In genomic region chr2:68766378-68766845, GRCh38 we compare ENCODE assay signal across 9 cellular contexts. TPM values are rescaled to one million over a fixed set of nuclear protein-coding genes. Genes with fewer than 3 reads are reported as not detected.
DNase-seq lines count a peak whose midpoint lies in the region; ATAC-seq, FAIRE-seq and TF ChIP-seq lines count a peak whose summit lies in the region.
"Had no signal": no experiment of that assay in that cellular context is flagged by ENCODE, and none has a peak within 500 bp of the region (broad histone marks: within the 10 kb centered on the region; RNA-seq: fewer than 3 reads in every experiment).

No MANE protein-coding gene starts in this region.

- intact Hi-C loops in prostate gland (cut with DNase I): no loop called here

- H3K4ac ChIP-seq in H1 (replicated peaks; ENCODE audit: insufficient read length, low read depth, low read length): no peak overlapping the region
- no peak overlapping the region for H3K4ac ChIP-seq in H9 (ENCODE audit: low read depth, low read length)

- no peaks in the 10 kb centered on the region for H3K23me2 ChIP-seq in H1 (ENCODE audit: low read depth, low read length)
- H3K23me2 ChIP-seq in H9 (ENCODE audit: insufficient read length, low read depth, low read length, poor library complexity, severe bottlenecking): no peaks in the 10 kb centered on the region

- H3K9me3 ChIP-seq in BLaER1 treated with 17β-estradiol and CSF1 and Interleukin-3, amounts not matched to agents 10 nM and 100 nM (replicated peaks in 1 of 11): no peaks in the 10 kb centered on the region
- H3K9me3 ChIP-seq in H1 (ENCODE audit: insufficient read depth in 2 of 2, low read depth in 1 of 2, low read length in 1 of 2): no peaks in the 10 kb centered on the region
- no peaks in the 10 kb centered on the region for H3K9me3 ChIP-seq in prostate gland
- no peaks in the 10 kb centered on the region for H3K9me3 ChIP-seq in H9 (ENCODE audit: control insufficient read depth, low read depth, low read length)

- no peak overlapping the region for H3K4me3 Mint-ChIP-seq in osteocyte (ENCODE audit: unreplicated experiment)
- no peak overlapping the region for H3K4me3 Mint-ChIP-seq in H9

- H4K8ac ChIP-seq in H1 (ENCODE audit: extremely low read depth, insufficient read depth, low read length): no peak overlapping the region
- H4K8ac ChIP-seq in H9 (replicated peaks; ENCODE audit: insufficient read length, low read depth, low read length): no peak overlapping the region

- H3K36me3 Mint-ChIP-seq in osteocyte (ENCODE audit: unreplicated experiment) (no peaks in the 10 kb centered on the region), H9 (ENCODE audit: insufficient read depth in 1 of 3, low read depth in 3 of 3) (no peaks in the 10 kb centered on the region; a peak in 1 of 7 replicates)

- H2BK5ac ChIP-seq in H1 (ENCODE audit: low read depth, low read length) (no peak overlapping the region), H9 (ENCODE audit: insufficient read length, low read length) (no peak overlapping the region)

- H2BK120ac ChIP-seq in H1 (replicated peaks; ENCODE audit: low read depth, low read length) (no peak overlapping the region), H9 (ENCODE audit: low read depth, low read length, poor library complexity, severe bottlenecking) (no peak overlapping the region)

- TF ChIP-seq POLR2A in H1 (IDR thresholded peaks at IDR 0.05; ENCODE audit: control extremely low read depth in 1 of 2, low read depth in 2 of 2, low read length in 2 of 2): no peak
- no peak for TF ChIP-seq POLR2A in prostate gland (IDR thresholded peaks at IDR 0.05)

- H3K4me1 ChIP-seq in BLaER1 treated with 17β-estradiol and CSF1 and Interleukin-3, amounts not matched to agents 10 nM and 100 nM: peaks cover 100% of the 10 kb centered on the region in 10 experiments
- H3K4me1 ChIP-seq in H1 (replicated peaks in 1 of 4; ENCODE audit: control insufficient read depth in 3 of 4, insufficient read depth in 4 of 4, low read length in 3 of 4) (peaks cover 1 to 9% (median 6%) of the 10 kb centered on the region in 4 experiments; a peak in 4 of 7 replicates), prostate gland (replicated peaks) (no peaks in the 10 kb centered on the region), H9 (ENCODE audit: insufficient read depth, low read length) (peaks cover 5% of the 10 kb centered on the region)

- H3K14ac ChIP-seq in H1 (ENCODE audit: insufficient read length): no peak overlapping the region
- H3K14ac ChIP-seq in H9 (ENCODE audit: insufficient read depth, low read length): no peak overlapping the region

- H3K27ac Mint-ChIP-seq in osteocyte (ENCODE audit: unreplicated experiment) (no peak overlapping the region), H9 (peak overlapping the region in 1 of 3 experiments; percentile 72; a peak in 2 of 7 replicates)

- no peaks in the 10 kb centered on the region for H3K27me3 ChIP-seq in BLaER1 treated with 17β-estradiol and CSF1 and Interleukin-3, amounts not matched to agents 10 nM and 100 nM
- no peaks in the 10 kb centered on the region for H3K27me3 ChIP-seq in H1 (replicated peaks in 1 of 4; ENCODE audit: control insufficient read depth in 3 of 4, extremely low read depth in 1 of 4, insufficient read depth in 3 of 4, low read length in 3 of 4)
- no peaks in the 10 kb centered on the region for H3K27me3 ChIP-seq in prostate gland (replicated peaks; ENCODE audit: insufficient read depth)
- no peaks in the 10 kb centered on the region for H3K27me3 ChIP-seq in H9 (ENCODE audit: insufficient read depth, low read length)

- peak overlapping the region in 5 of 10 experiments; percentile 16 to 32 (median 21); a peak in 5 of 20 replicates for H3K4me3 ChIP-seq in BLaER1 treated with 17β-estradiol and CSF1 and Interleukin-3, amounts not matched to agents 10 nM and 100 nM
- H3K4me3 ChIP-seq in H1 (ENCODE audit: extremely low read depth in 1 of 4, insufficient read depth in 2 of 4, low read depth in 3 of 4, low read length in 4 of 4) (no peak overlapping the region), prostate gland (no peak overlapping the region), coronary artery (no peak overlapping the region)

- H4K20me1 ChIP-seq in BLaER1 treated with 17β-estradiol and CSF1 and Interleukin-3, amounts not matched to agents 10 nM and 100 nM: peaks cover 0 to 5% (median 0%) of the 10 kb centered on the region in 11 experiments; a peak in 2 of 22 replicates
- no peaks in the 10 kb centered on the region for H4K20me1 ChIP-seq in H1 (replicated peaks in 1 of 2; ENCODE audit: control insufficient read depth in 1 of 2, insufficient read depth in 2 of 2, low read length in 2 of 2)
- H4K20me1 ChIP-seq in H9 (ENCODE audit: control insufficient read depth, insufficient read depth, insufficient read length): no peaks in the 10 kb centered on the region

- H2AFZ ChIP-seq in H1 (ENCODE audit: low read length): 0 out of 2 replicates have a peak overlapping the region, but pooled peaks have one; percentile 59
- H2AFZ ChIP-seq in H9 (ENCODE audit: low read length): no peak overlapping the region

- H3K4me2 ChIP-seq in BLaER1 treated with 17β-estradiol and CSF1 and Interleukin-3, amounts not matched to agents 10 nM and 100 nM: peak overlapping the region; percentile 85 to 99 (median 96)
- H3K4me2 ChIP-seq in H1 (ENCODE audit: insufficient read depth in 1 of 2, low read depth in 2 of 2, low read length in 2 of 2): no peak overlapping the region
- H3K4me2 ChIP-seq in H9 (ENCODE audit: insufficient read depth, insufficient read length, low read length): no peak overlapping the region

- DNase-seq in activated CD4-positive, alpha-beta T cell treated with anti-CD3 and anti-CD28 coated beads for 4 hours: peak; percentile 55 to 58
- DNase-seq in H1 (ENCODE audit: low read depth in 1 of 2, low spot score in 2 of 2) (no peak), prostate gland (ENCODE audit: low spot score) (peak; percentile 41), osteocyte (ENCODE audit: extremely low spot score, unreplicated experiment) (no peak), H9 (no peak), coronary artery (ENCODE audit: low spot score) (no peak)

- H3K9ac ChIP-seq in BLaER1 treated with 17β-estradiol and CSF1 and Interleukin-3, amounts not matched to agents 10 nM and 100 nM: peak overlapping the region; percentile 64 to 82 (median 77)
- H3K9ac ChIP-seq in H1 (replicated peaks in 1 of 4; ENCODE audit: extremely low read depth in 1 of 4, low read depth in 3 of 4, low read length in 3 of 4) (no peak overlapping the region), H9 (ENCODE audit: extremely low read depth, insufficient read length, low read length) (no peak overlapping the region)

- no peak overlapping the region for H4K91ac ChIP-seq in H1 (replicated peaks; ENCODE audit: insufficient read length, low read length)
- no peak overlapping the region for H4K91ac ChIP-seq in H9 (ENCODE audit: insufficient read length, low read depth, low read length)

- H3K79me2 ChIP-seq in H1 (ENCODE audit: control insufficient read depth in 1 of 2, insufficient read depth in 2 of 2, low read length in 2 of 2) (no peaks in the 10 kb centered on the region), H9 (ENCODE audit: insufficient read depth, low read length) (no peaks in the 10 kb centered on the region)

- TF ChIP-seq EP300 in H1 (IDR thresholded peaks at IDR 0.05; ENCODE audit: borderline replicate concordance in 1 of 2, low read depth in 2 of 2, low read length in 2 of 2): no peak

- H4K5ac ChIP-seq in H1 (ENCODE audit: insufficient read length, low read depth, low read length): no peak overlapping the region
- H4K5ac ChIP-seq in H9 (ENCODE audit: insufficient read length, low read depth, low read length): no peak overlapping the region

- H2BK12ac ChIP-seq in H1 (ENCODE audit: low read depth, low read length): no peak overlapping the region
- no peak overlapping the region for H2BK12ac ChIP-seq in H9 (ENCODE audit: insufficient read length, low read depth, low read length)

- H2AK5ac ChIP-seq in H1 (ENCODE audit: low read depth, low read length): no peak overlapping the region
- H2AK5ac ChIP-seq in H9 (ENCODE audit: insufficient read length, low read length): no peak overlapping the region

- H3T11ph ChIP-seq in H9 (ENCODE audit: low read length): no peak overlapping the region

- TF ChIP-seq CTCF in H1 (IDR thresholded peaks at IDR 0.05; ENCODE audit: control extremely low read depth in 1 of 3, insufficient read depth in 1 of 3, low read depth in 1 of 3, low read length in 3 of 3): no peak
- no peak for TF ChIP-seq CTCF in prostate gland (IDR thresholded peaks at IDR 0.05)
- no peak for TF ChIP-seq CTCF in osteocyte (IDR thresholded peaks at IDR 0.05)
- no peak for TF ChIP-seq CTCF in H9 (conservative IDR thresholded peaks at IDR 0.05)
- no peak for TF ChIP-seq CTCF in coronary artery (IDR thresholded peaks at IDR 0.05)

- POLR2A ChIA-PET in H1 (lab: Charles Lee; ENCODE audit: partially characterized antibody): no interaction called here

- H2BK15ac ChIP-seq in H1 (ENCODE audit: low read length) (no peak overlapping the region), H9 (ENCODE audit: low read depth, low read length) (no peak overlapping the region)

- peak overlapping the region; percentile 71 to 97 (median 89) for H3K27ac ChIP-seq in BLaER1 treated with 17β-estradiol and CSF1 and Interleukin-3, amounts not matched to agents 10 nM and 100 nM
- H3K27ac ChIP-seq in H1 (ENCODE audit: low read depth, low read length) (no peak overlapping the region), prostate gland (no peak overlapping the region), H9 (ENCODE audit: insufficient read length, low read depth, low read length) (no peak overlapping the region), coronary artery (peak overlapping the region in 1 of 2 donors; percentile 57)
- H3K27ac ChIP-seq: C4-2B had no signal

- no peak overlapping the region for H3K23ac ChIP-seq in H1 (ENCODE audit: insufficient read length)
- no peak overlapping the region for H3K23ac ChIP-seq in H9 (ENCODE audit: insufficient read length, low read depth, low read length)

- WGBS in H1 (ENCODE audit: extremely low coverage in 1 of 2, insufficient coverage in 1 of 2, insufficient read length in 1 of 2, insufficient replicate concordance in 2 of 2, low coverage in 1 of 2, low lambda C conversion rate in 2 of 2, missing lambda C conversion rate in 1 of 2), 2 experiments: 77% methylated on average over 5 of the region's 5 CpGs; no CpG with 5 or more reads in 1 of the 2 experiments
- 52% methylated on average over 5 of the region's 5 CpGs for WGBS in prostate gland
- no CpG with 5 or more reads among the region's 5 CpGs for WGBS in H9 (ENCODE audit: extremely low coverage, insufficient read length, low lambda C conversion rate)

- H3K9me3 Mint-ChIP-seq in osteocyte (ENCODE audit: unreplicated experiment): no peaks in the 10 kb centered on the region
- no peaks in the 10 kb centered on the region; a peak in 1 of 5 replicates for H3K9me3 Mint-ChIP-seq in H9

- CTCF ChIA-PET in H1 (lab: Charles Lee; ENCODE audit: partially characterized antibody): interaction anchor here (0.8 to 3.4 kb wide), 13 partner anchors 10 to 158 kb away, joined by 3 to 22 read pairs (median 4); partner anchors contain the start of gene ARHGAP25

- no peak for FAIRE-seq in H1 (lab: Jason Lieb, UNC)

- no peaks in the 10 kb centered on the region for H3K27me3 Mint-ChIP-seq in osteocyte (ENCODE audit: unreplicated experiment)
- no peaks in the 10 kb centered on the region for H3K27me3 Mint-ChIP-seq in H9 (ENCODE audit: low read depth)

- H3K36me3 ChIP-seq in BLaER1 treated with 17β-estradiol and CSF1 and Interleukin-3, amounts not matched to agents 10 nM and 100 nM: peaks cover 0 to 37% (median 4%) of the 10 kb centered on the region in 11 experiments; a peak in 6 of 22 replicates
- H3K36me3 ChIP-seq in H1 (ENCODE audit: control insufficient read depth in 2 of 4, insufficient read depth in 4 of 4, low read length in 3 of 4) (no peaks in the 10 kb centered on the region), prostate gland (no peaks in the 10 kb centered on the region)

- H2BK20ac ChIP-seq in H1 (ENCODE audit: low read length) (no peak overlapping the region), H9 (ENCODE audit: low read depth, low read length, poor library complexity, severe bottlenecking) (no peak overlapping the region)

- TF ChIP-seq RAD21 in H1 (IDR thresholded peaks at IDR 0.05 in 1 of 2, conservative IDR thresholded peaks at IDR 0.05 in 1 of 2; ENCODE audit: low read depth in 2 of 2, low read length in 2 of 2): no peak

- H3K18ac ChIP-seq in H1 (ENCODE audit: extremely low read depth, low read length) (0 out of 2 replicates have a peak overlapping the region, but pooled peaks have one; percentile 43), H9 (ENCODE audit: insufficient read length, low read depth, low read length) (no peak overlapping the region)

- H3K4me1 Mint-ChIP-seq in osteocyte (ENCODE audit: unreplicated experiment) (peaks cover 19% of the 10 kb centered on the region), H9 (peaks cover 27 to 37% of the 10 kb centered on the region in 2 experiments)

- no peaks in the 10 kb centered on the region for H3K79me1 ChIP-seq in H1 (ENCODE audit: low read depth, low read length)
- H3K79me1 ChIP-seq in H9 (ENCODE audit: insufficient read depth, low read depth, low read length, poor library complexity, severe bottlenecking): no peaks in the 10 kb centered on the region

- H3K56ac ChIP-seq in H1 (replicated peaks; ENCODE audit: insufficient read length, low read depth, low read length): no peak overlapping the region
- H3K56ac ChIP-seq in H9 (ENCODE audit: insufficient read length, low read depth, low read length): no peak overlapping the region

- ATAC-seq in HG03159 (IDR thresholded peaks at IDR 0.05; ENCODE audit: unreplicated experiment): peak; percentile 42

RNA-seq across cellular contexts. Expression of gene ARHGAP25, which starts 31.8 kb away (rescaled TPM):
- total RNA-seq in H1 (2021; fragmentation: NEBNext Ultra II Directional; extraction: Animal tissue kit (Norgen Biotek cat#: 25700)): 0.42 and 1.2 TPM in 2 replicates
- polyA plus RNA-seq in H1 (2011; rRNA removed): 1.00 and 2.4 TPM in 2 replicates
- 2.1 TPM for polyA plus RNA-seq in H1 (2011; cell fraction: cytosol; rRNA removed)
- polyA plus RNA-seq in H1 (2011; cell fraction: nucleus; rRNA removed): 2.7 TPM
- polyA plus RNA-seq in H1 (2012, experiment 1 of 2): 0.89 to 1.3 TPM (median 1.00 TPM) in 4 replicates
- 0.51 TPM for polyA plus RNA-seq in H1 (2012, experiment 2 of 2)
- 0.87 TPM for polyA plus RNA-seq in H1 (2013, experiment 1 of 2)
- 0.94 TPM for polyA plus RNA-seq in H1 (2013, experiment 2 of 2)
- polyA minus RNA-seq in H1 (2011; rRNA and poly(A)+ RNA removed): 1.3 and 5.8 TPM in 2 replicates
- not detected for polyA minus RNA-seq in H1 (2011; cell fraction: cytosol; rRNA and poly(A)+ RNA removed)
- polyA minus RNA-seq in H1 (2011; cell fraction: nucleus; rRNA and poly(A)+ RNA removed): 7.4 TPM
- 1 to 10 TPM; 5.0 to 6.2 TPM for total RNA-seq in prostate gland
- 0.42 and 0.43 TPM in 2 replicates for total RNA-seq in osteocyte
- 1.3 TPM in 2 replicates for total RNA-seq in H9 (2021)

Comparison
In these comparisons a context has a peak if more than half of its experiments do, and no peak if none do; other contexts are left out.
1. H3K27ac ChIP-seq: peak in BLaER1 treated with 17β-estradiol and CSF1 and Interleukin-3, amounts not matched to agents 10 nM and 100 nM (11 of 11); none in H1 (single experiment), prostate gland (0 of 2) and H9 (single experiment).
2. H3K4me2 ChIP-seq: peak in BLaER1 treated with 17β-estradiol and CSF1 and Interleukin-3, amounts not matched to agents 10 nM and 100 nM (11 of 11); none in H1 (0 of 2) and H9 (single experiment).
3. H3K9ac ChIP-seq: peak in BLaER1 treated with 17β-estradiol and CSF1 and Interleukin-3, amounts not matched to agents 10 nM and 100 nM (11 of 11); none in H1 (0 of 4) and H9 (single experiment).
4. DNase-seq: peak in activated CD4-positive, alpha-beta T cell treated with anti-CD3 and anti-CD28 coated beads for 4 hours (2 of 2) and prostate gland (single experiment); none in H1 (0 of 2), osteocyte (single experiment), H9 (single experiment) and coronary artery (single experiment).